10 cellular contexts compared by ENCODE assay signal in genomic region chr2:25253153-25253617, GRCh38.
DNase-seq lines count a peak whose midpoint lies in the region; ATAC-seq and TF ChIP-seq lines count a peak whose summit lies in the region.
"Had no signal": no experiment of that assay in that cellular context is flagged by ENCODE, and none has a peak within 500 bp of the region (broad histone marks: within the 10 kb centered on the region; RNA-seq: fewer than 3 reads in every experiment).

No MANE protein-coding gene starts in this region.

- H3K4me1 Mint-ChIP-seq in dendritic cell treated with granulocyte-macrophage colony-stimulating factor and Interleukin-4, amounts not matched to agents 40 ng/mL and 50 ng/mL, for 4 days (ENCODE audit: low read depth): peaks cover 25% of the 10 kb centered on the region
- H3K4me1 Mint-ChIP-seq in natural killer cell: peaks cover 17 to 41% of the 10 kb centered on the region in 2 donors

- H3K36me3 Mint-ChIP-seq in dendritic cell treated with granulocyte-macrophage colony-stimulating factor and Interleukin-4, amounts not matched to agents 40 ng/mL and 50 ng/mL, for 4 days (ENCODE audit: low read depth): peaks cover 61% of the 10 kb centered on the region
- H3K36me3 Mint-ChIP-seq in natural killer cell: no peaks in the 10 kb centered on the region

- TF ChIP-seq CTCF in heart right ventricle (IDR thresholded peaks at IDR 0.05): no peak
- no peak for TF ChIP-seq CTCF in natural killer cell (IDR thresholded peaks at IDR 0.05)
- TF ChIP-seq CTCF in vagina (IDR thresholded peaks at IDR 0.05): no peak

- peak overlapping the region in 7 of 10 donors; percentile 47 to 71 (median 64) for H3K4me3 ChIP-seq in heart right ventricle
- peak overlapping the region; percentile 55 to 58 for H3K4me3 ChIP-seq in vagina

- no peak for ATAC-seq in heart right ventricle
- ATAC-seq in left ventricle myocardium superior: no peak
- no peak for ATAC-seq in natural killer cell

- 81 to 89% methylated on average over 11 of the region's 11 CpGs for WGBS in heart right ventricle, 2 donors

- H3K27me3 ChIP-seq in heart right ventricle (no peaks in the 10 kb centered on the region), vagina (no peaks in the 10 kb centered on the region)

- H3K36me3 ChIP-seq in heart right ventricle: peaks cover 0 to 48% (median 5%) of the 10 kb centered on the region in 9 donors
- peaks cover 0 to 2% of the 10 kb centered on the region in 2 donors for H3K36me3 ChIP-seq in vagina

- H3K9me3 ChIP-seq in heart right ventricle: no peaks in the 10 kb centered on the region
- no peaks in the 10 kb centered on the region for H3K9me3 ChIP-seq in vagina

- no peaks in the 10 kb centered on the region for H3K9me3 Mint-ChIP-seq in dendritic cell treated with granulocyte-macrophage colony-stimulating factor and Interleukin-4, amounts not matched to agents 40 ng/mL and 50 ng/mL, for 4 days
- no peaks in the 10 kb centered on the region for H3K9me3 Mint-ChIP-seq in natural killer cell

- H3K27ac Mint-ChIP-seq in dendritic cell treated with granulocyte-macrophage colony-stimulating factor and Interleukin-4, amounts not matched to agents 40 ng/mL and 50 ng/mL, for 4 days: peak overlapping the region; percentile 51
- peak overlapping the region; percentile 35 to 83 for H3K27ac Mint-ChIP-seq in natural killer cell

- TF ChIP-seq POLR2A in vagina (IDR thresholded peaks at IDR 0.05): no peak

- intact Hi-C loops in heart right ventricle (cut with DNase I): loop anchor here in 1 of 10 donors (2.0 kb wide), 1 partner anchor 18 kb away; no protein-coding TSS in a partner anchor
- intact Hi-C loops in left ventricle myocardium superior (cut with micrococcal nuclease): no loop called here
- intact Hi-C loops in dendritic cell treated with granulocyte-macrophage colony-stimulating factor and Interleukin-4, amounts not matched to agents 40 ng/mL and 50 ng/mL, for 4 days (cut with micrococcal nuclease): no loop called here
- intact Hi-C loops in natural killer cell (cut with micrococcal nuclease): no loop called here
- intact Hi-C loops in vagina (cut with DNase I): no loop called here

- DNase-seq in heart right ventricle (no peak), left ventricle myocardium superior (no peak), natural killer cell (no peak), vagina (ENCODE audit: extremely low spot score in 2 of 2) (no peak), NCI-H526 treated with DMSO at 0.1 percent for 48 hours (lab: John Stamatoyannopoulos, UW) (no peak), SK-N-DZ (ENCODE audit: low spot score) (no peak), DMS 273 treated with DMSO at 0.1 percent for 48 hours (lab: John Stamatoyannopoulos, UW) (no peak)
- DNase-seq: NCI-H187; stimulated activated CD4-positive, alpha-beta T cell treated with anti-CD3 and anti-CD28 coated beads, Interleukin-2, amount 100 ng/mL, for 24 hours had no signal

- peaks cover 18 to 46% (median 37%) of the 10 kb centered on the region in 9 donors for H3K4me1 ChIP-seq in heart right ventricle
- peaks cover 25% of the 10 kb centered on the region for H3K4me1 ChIP-seq in vagina

- H3K4me3 Mint-ChIP-seq in dendritic cell treated with granulocyte-macrophage colony-stimulating factor and Interleukin-4, amounts not matched to agents 40 ng/mL and 50 ng/mL, for 4 days: no peak overlapping the region
- peak overlapping the region; percentile 67 for H3K4me3 Mint-ChIP-seq in natural killer cell

- peak overlapping the region in 9 of 10 donors; percentile 58 to 90 (median 86) for H3K27ac ChIP-seq in heart right ventricle
- H3K27ac ChIP-seq in vagina: peak overlapping the region; percentile 86

- peaks cover 14% of the 10 kb centered on the region for H3K27me3 Mint-ChIP-seq in dendritic cell treated with granulocyte-macrophage colony-stimulating factor and Interleukin-4, amounts not matched to agents 40 ng/mL and 50 ng/mL, for 4 days
- H3K27me3 Mint-ChIP-seq in natural killer cell (ENCODE audit: low read depth in 2 of 2): no peaks in the 10 kb centered on the region
